8 cellular contexts compared by ENCODE assay signal in genomic region chr1:3453891-3454810, GRCh38. TPM values are rescaled to one million over a fixed set of nuclear protein-coding genes. Genes with fewer than 3 reads are reported as not detected.
DNase-seq lines count a peak whose midpoint lies in the region; ATAC-seq, FAIRE-seq and TF ChIP-seq lines count a peak whose summit lies in the region.

Gene ARHGEF16, plus strand, starts transcription at chr1:3454665. Its CDS starts 8,420 bp downstream, at chr1:3463085.

- H3K4me3 ChIP-seq in RWPE2 (ENCODE audit: severe bottlenecking) = peak within 1 kb of the TSS; percentile 67
- peak within 1 kb of the TSS; percentile 60 for H3K4me3 ChIP-seq in bronchial epithelial cell (ENCODE audit: low read depth, low read length)

- H3K27ac ChIP-seq in C4-2B (peak within 1 kb of the TSS; percentile 84), RWPE2 (ENCODE audit: poor library complexity, severe bottlenecking) (peak within 1 kb of the TSS; percentile 51)

- no peaks in the 10 kb centered on the region for H3K36me3 ChIP-seq in RWPE2 (ENCODE audit: low read depth)
- H3K36me3 ChIP-seq in bronchial epithelial cell (ENCODE audit: control insufficient read depth, insufficient read depth, low read length) = no peaks in the 10 kb centered on the region

- peaks cover 8% of the 10 kb centered on the region for H3K4me1 ChIP-seq in RWPE2 (ENCODE audit: insufficient read depth, poor library complexity, severe bottlenecking)

- ATAC-seq in RWPE2 (ENCODE audit: low read depth) (peak; percentile 56), HG03159 (IDR thresholded peaks at IDR 0.05; ENCODE audit: unreplicated experiment) (no peak)

- FAIRE-seq in bronchial epithelial cell (lab: Jason Lieb, UNC) = no peak

- TF ChIP-seq CTCF in C4-2B (conservative IDR thresholded peaks at IDR 0.05) (no peak; the same call in 1 of the 2 replicates), RWPE2 (IDR thresholded peaks at IDR 0.05; ENCODE audit: poor library complexity, severe bottlenecking) (peak; percentile 52), bronchial epithelial cell (IDR thresholded peaks at IDR 0.05; ENCODE audit: insufficient read depth, low read length, severe bottlenecking) (peak; percentile 60)

- no peaks in the 10 kb centered on the region for H3K9me3 ChIP-seq in RWPE2 (ENCODE audit: severe bottlenecking)

- H3K27me3 ChIP-seq in RWPE2 (ENCODE audit: insufficient read depth, poor library complexity, severe bottlenecking) (no peaks in the 10 kb centered on the region), bronchial epithelial cell (ENCODE audit: control insufficient read depth, insufficient read depth, low read length) (no peaks in the 10 kb centered on the region)

- DNase-seq in HPDE6-E6E7 (ENCODE audit: extremely low spot score) (peak; percentile 83), RWPE2 (ENCODE audit: low spot score) (no peak), bronchial epithelial cell (ENCODE audit: low read depth) (peak; percentile 33), islet precursor cell (peak; percentile 91), T1000 (lab: John Stamatoyannopoulos, UW) (no peak)
- peak; percentile 16 for DNase-seq in stimulated activated CD4-positive, alpha-beta T cell treated with anti-CD3 and anti-CD28 coated beads, Interleukin-1b, Interleukin-23, amount 100 ng/mL, for 48 hours

RNA-seq across cellular contexts. Expression of gene ARHGEF16, which starts in this region (rescaled TPM):
- total RNA-seq in bronchial epithelial cell = 14.5 and 21.6 TPM in 2 replicates

Comparison
In these comparisons a context has a peak if more than half of its experiments do, and no peak if none do; other contexts are left out.
1. DNase-seq: peak in HPDE6-E6E7 (single experiment), bronchial epithelial cell (single experiment), islet precursor cell (single experiment) and stimulated activated CD4-positive, alpha-beta T cell treated with anti-CD3 and anti-CD28 coated beads, Interleukin-1b, Interleukin-23, amount 100 ng/mL, for 48 hours (single experiment); none in RWPE2 (single experiment) and T1000 (single experiment).